8 cellular contexts compared by ENCODE assay signal in the genomic region with DNA sequence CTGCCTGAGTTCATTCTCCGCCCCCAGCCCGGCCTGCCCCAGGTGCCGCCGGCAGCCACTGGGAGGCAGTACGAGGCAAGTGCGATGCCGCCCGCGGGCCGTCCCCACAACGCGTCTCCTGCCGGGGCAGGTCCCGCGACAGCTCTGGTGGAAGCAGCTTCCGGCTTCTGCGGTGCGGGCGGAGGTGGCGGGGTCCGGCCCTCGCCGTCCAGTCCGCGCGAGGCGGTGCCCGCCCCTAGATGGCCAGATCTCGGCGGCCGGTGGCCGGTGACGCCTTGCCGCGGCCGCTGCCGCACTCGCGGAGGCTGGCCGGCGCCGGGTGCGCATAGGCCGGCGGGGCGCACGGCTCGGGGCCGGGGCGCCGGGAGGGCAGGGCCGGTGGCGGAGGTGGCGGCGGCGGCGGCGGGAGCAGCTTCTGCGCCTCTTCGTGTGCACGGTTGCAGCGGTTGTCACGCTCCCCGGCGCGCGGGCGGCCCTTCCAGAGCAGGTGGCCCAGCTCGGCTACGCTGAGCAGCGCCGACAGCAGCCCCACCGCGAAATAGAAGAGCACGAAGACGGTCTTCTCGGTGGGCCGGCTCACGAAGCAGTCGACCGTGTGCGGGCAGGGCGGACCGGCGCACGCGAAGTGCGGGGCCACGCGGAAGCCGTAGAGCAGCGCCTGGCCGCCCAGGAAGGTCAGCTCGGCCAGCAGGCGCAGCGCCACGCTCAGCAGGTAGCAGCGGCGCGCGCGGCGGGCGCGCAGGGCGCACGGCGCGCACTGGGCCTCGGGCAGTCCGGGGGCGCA. TPM values are rescaled to one million over a fixed set of nuclear protein-coding genes. Genes with fewer than 3 reads are reported as not detected.
DNase-seq lines count a peak whose midpoint lies in the region; ATAC-seq and TF ChIP-seq lines count a peak whose summit lies in the region.

No MANE protein-coding gene starts in this region.

- peak overlapping the region; percentile 98 for H3K23ac ChIP-seq in neuronal stem cell (ENCODE audit: low read depth, low read length, poor library complexity)

- H3K79me2 ChIP-seq in OCI-LY1 (ENCODE audit: insufficient read depth, low read length): no peaks in the 10 kb centered on the region

- H3K4me2 ChIP-seq in OCI-LY1 (ENCODE audit: low read length) (peak overlapping the region; percentile 59), neuronal stem cell (ENCODE audit: insufficient read depth, low read length, poor library complexity, severe bottlenecking) (peak overlapping the region; percentile 99)

- H2AFZ ChIP-seq in OCI-LY1 (ENCODE audit: low read length): no peak overlapping the region
- H2AFZ ChIP-seq in neuronal stem cell (ENCODE audit: low read length): peak overlapping the region; percentile 96

- in situ Hi-C loops in ACHN (cut with HindIII; ENCODE audit: low pct_ligation_motif_present, low pct_unique_long_range_greater_than_20kb, low sequenced_read_pairs): loop anchor here (5.0 kb wide), 1 partner anchor 61 kb away; no protein-coding TSS in a partner anchor

- H3K14ac ChIP-seq in neuronal stem cell (ENCODE audit: low read length): peak overlapping the region; percentile 98

- H3K4me1 ChIP-seq in OCI-LY1 (ENCODE audit: insufficient read depth, low read length, severe bottlenecking) (peaks cover 11% of the 10 kb centered on the region), neuronal stem cell (ENCODE audit: control insufficient read depth in 2 of 2, insufficient read depth in 1 of 2, low read depth in 1 of 2, low read length in 2 of 2) (peaks cover 2 to 9% of the 10 kb centered on the region in 2 donors), thyroid gland (peaks cover 3 to 12% of the 10 kb centered on the region in 2 donors)

- DNase-seq in ACHN: peak; percentile 88
- peak; percentile 87 for DNase-seq in activated T-cell treated with anti-CD3 and anti-CD28 coated beads for 48 hours (ENCODE audit: low read depth)
- DNase-seq in fibroblast of gingiva (ENCODE audit: low read depth): peak; percentile 72
- peak; percentile 76 for DNase-seq in neuronal stem cell (ENCODE audit: low spot score)
- peak; percentile 85 to 88 for DNase-seq in thyroid gland

- H3K27ac ChIP-seq in OCI-LY1 (ENCODE audit: low read depth, low read length, poor library complexity, severe bottlenecking): no peak overlapping the region
- H3K27ac ChIP-seq in neuronal stem cell (replicated peaks; ENCODE audit: low read length): no peak overlapping the region
- peak overlapping the region in 1 of 3 donors; percentile 30 for H3K27ac ChIP-seq in thyroid gland

- no peaks in the 10 kb centered on the region for H3K9me3 ChIP-seq in OCI-LY1 (ENCODE audit: low read length)
- H3K9me3 ChIP-seq in neuronal stem cell (replicated peaks in 1 of 2; ENCODE audit: control insufficient read depth in 2 of 2, insufficient read depth in 1 of 2, low read depth in 1 of 2, low read length in 2 of 2): peaks cover 0 to 1% of the 10 kb centered on the region in 2 donors
- H3K9me3 ChIP-seq in thyroid gland: no peaks in the 10 kb centered on the region

- TF ChIP-seq CTCF in OCI-LY1 (IDR thresholded peaks at IDR 0.05; ENCODE audit: low read length) (peak; percentile 85), thyroid gland (IDR thresholded peaks at IDR 0.05) (peak; percentile 32 to 77 (median 58))

- no peak overlapping the region for H4K8ac ChIP-seq in neuronal stem cell (ENCODE audit: low read depth, low read length)

- no peaks in the 10 kb centered on the region for H3K36me3 ChIP-seq in OCI-LY1 (ENCODE audit: insufficient read depth, low read length)
- no peaks in the 10 kb centered on the region for H3K36me3 ChIP-seq in neuronal stem cell (replicated peaks in 1 of 2; ENCODE audit: control insufficient read depth in 2 of 2, insufficient read depth in 2 of 2, low read length in 2 of 2)
- H3K36me3 ChIP-seq in thyroid gland: no peaks in the 10 kb centered on the region

- H3K79me1 ChIP-seq in neuronal stem cell (ENCODE audit: low read depth, low read length): peaks cover 1% of the 10 kb centered on the region

- WGBS in neuronal stem cell (ENCODE audit: extremely low coverage in 2 of 2, insufficient read length in 2 of 2, insufficient replicate concordance in 1 of 2), 2 donors: no CpG with 5 or more reads among the region's 112 CpGs
- WGBS in thyroid gland, 2 donors: 0% methylated on average over 6 to 9 of the region's 112 CpGs

- H3K18ac ChIP-seq in neuronal stem cell (ENCODE audit: low read length): peak overlapping the region; percentile 95

- H2BK5ac ChIP-seq in neuronal stem cell (ENCODE audit: low read length): peak overlapping the region; percentile 82

- H4K20me1 ChIP-seq in OCI-LY1 (ENCODE audit: insufficient read depth, low read length): no peaks in the 10 kb centered on the region

- no peak overlapping the region for H2BK12ac ChIP-seq in neuronal stem cell (ENCODE audit: low read length)

- H3K27me3 ChIP-seq in OCI-LY1 (ENCODE audit: insufficient read depth, low read length) (no peaks in the 10 kb centered on the region), neuronal stem cell (ENCODE audit: control insufficient read depth in 3 of 3, insufficient read depth in 3 of 3, low read depth in 1 of 3, low read length in 3 of 3) (peaks cover 8 to 32% (median 16%) of the 10 kb centered on the region in 3 experiments), thyroid gland (no peaks in the 10 kb centered on the region)

- H2AK5ac ChIP-seq in neuronal stem cell (ENCODE audit: low read depth, low read length): peak overlapping the region; percentile 92

- H4K91ac ChIP-seq in neuronal stem cell (ENCODE audit: low read depth, low read length, poor library complexity): no peak overlapping the region

- H2BK15ac ChIP-seq in neuronal stem cell (ENCODE audit: low read length): peak overlapping the region; percentile 92

- intact Hi-C loops in thyroid gland (cut with DNase I): loop anchor here (5.0 kb wide), 1 partner anchor 54 kb away; the partner anchor contains the start of gene TOP2A

- no peaks in the 10 kb centered on the region for H3K9me2 ChIP-seq in OCI-LY1 (ENCODE audit: low read depth, low read length)

- ATAC-seq in GM18520 (IDR thresholded peaks at IDR 0.05; ENCODE audit: unreplicated experiment): peak; percentile 64
- ATAC-seq in HG03439 (IDR thresholded peaks at IDR 0.05; ENCODE audit: unreplicated experiment): peak; percentile 69

- H3K4ac ChIP-seq in neuronal stem cell (ENCODE audit: low read length): no peak overlapping the region

- H3K4me3 ChIP-seq in OCI-LY1 (ENCODE audit: low read depth, low read length, poor library complexity, severe bottlenecking): peak overlapping the region; percentile 58
- H3K4me3 ChIP-seq in neuronal stem cell (ENCODE audit: low read length in 2 of 2): peak overlapping the region; percentile 54 to 86
- peak overlapping the region in 2 of 3 donors; percentile 21 to 50 for H3K4me3 ChIP-seq in thyroid gland (replicated peaks in 1 of 3)

- H3K9ac ChIP-seq in OCI-LY1 (ENCODE audit: low read length) (no peak overlapping the region; the same call in 1 of the 2 replicates), neuronal stem cell (ENCODE audit: low read depth, low read length, poor library complexity) (peak overlapping the region; percentile 94)

- peak overlapping the region; percentile 72 for H2BK120ac ChIP-seq in neuronal stem cell (ENCODE audit: low read depth, low read length)

- peak in 1 of 2 donors; percentile 57 for TF ChIP-seq POLR2A in thyroid gland (IDR thresholded peaks at IDR 0.05)

- H3F3A ChIP-seq in OCI-LY1 (ENCODE audit: insufficient read depth, low read length): no peaks in the 10 kb centered on the region

RNA-seq across cellular contexts. Expression of gene GJD3, which starts 1.6 kb away (rescaled TPM):
- polyA plus RNA-seq in neuronal stem cell (2013, experiment 1 of 2): 0.08 TPM
- polyA plus RNA-seq in neuronal stem cell (2013, experiment 2 of 2): 0.07 TPM
- 1 to 10 TPM; 1.6 to 3.4 (median 1.7) TPM for total RNA-seq in thyroid gland

RNA-seq across cellular contexts. Expression of gene RARA, which starts 53.9 kb away (rescaled TPM):
- 14.9 TPM for polyA plus RNA-seq in neuronal stem cell (2013, experiment 1 of 2)
- 15.3 TPM for polyA plus RNA-seq in neuronal stem cell (2013, experiment 2 of 2)
- 10 to 100 TPM; 20.0 to 60.9 (median 35.2) TPM for total RNA-seq in thyroid gland

RNA-seq across cellular contexts. Expression of gene TOP2A, which starts 54.8 kb away (rescaled TPM):
- 269 TPM for polyA plus RNA-seq in neuronal stem cell (2013, experiment 1 of 2)
- 272 TPM for polyA plus RNA-seq in neuronal stem cell (2013, experiment 2 of 2)
- total RNA-seq in thyroid gland: 1 to 10 TPM in 3 of 4 donors, under 1 TPM in 1; 0.20 to 5.2 (median 2.2) TPM
